In genomic region chr4:2811830-2812599, GRCh38 we compare ENCODE assay signal across 8 cellular contexts. TPM values are rescaled to one million over a fixed set of nuclear protein-coding genes. Genes with fewer than 3 reads are reported as not detected.
A peak's percentile ranks its signal among the peaks of the same experiment; 100 is the strongest.
DNase-seq lines count a peak whose midpoint lies in the region; ATAC-seq and TF ChIP-seq lines count a peak whose summit lies in the region.

No MANE protein-coding gene starts in this region.

- H3K9ac ChIP-seq in HCT116 (ENCODE audit: low read length): peak overlapping the region; percentile 72

- H3K27ac ChIP-seq in HCT116 (ENCODE audit: low read depth, low read length) (peak overlapping the region; percentile 62), stomach (peak overlapping the region; percentile 79 to 91 (median 80))

- intact Hi-C loops in HCT116 (cut with micrococcal nuclease): no loop called here
- intact Hi-C loops in dendritic cell treated with granulocyte-macrophage colony-stimulating factor and Interleukin-4, amounts not matched to agents 40 ng/mL and 50 ng/mL, for 4 days (cut with micrococcal nuclease): loop anchor here (1.0 kb wide), 1 partner anchor 11 kb away; no protein-coding TSS in a partner anchor
- intact Hi-C loops in stomach (cut with DNase I; ENCODE audit: low total_unique reads): no loop called here

- no peaks in the 10 kb centered on the region for H3K9me3 ChIP-seq in HCT116 (ENCODE audit: control insufficient read depth in 1 of 2, insufficient read depth in 1 of 2, low read depth in 1 of 2, low read length in 2 of 2)
- no peaks in the 10 kb centered on the region for H3K9me3 ChIP-seq in stomach

- peaks cover 21% of the 10 kb centered on the region for H3K79me2 ChIP-seq in HCT116 (ENCODE audit: insufficient read depth, low read length)

- TF ChIP-seq RAD21 in HCT116 (IDR thresholded peaks at IDR 0.05; ENCODE audit: low read depth): no peak

- RAD21 ChIA-PET in HCT116 (lab: Charles Lee; ENCODE audit: low non-redundant PET in 1 of 2, low total read pairs in 2 of 2, uncharacterized antibody in 2 of 2, unreplicated experiment in 2 of 2): no interaction called here

- POLR2A ChIA-PET in HCT116 (lab: Charles Lee): no interaction called here
- POLR2A ChIA-PET in WTC11 (lab: Charles Lee): no interaction called here

- H3K27me3 Mint-ChIP-seq in WTC11 (ENCODE audit: low read depth) (peaks cover 8% of the 10 kb centered on the region), memory B cell (no peaks in the 10 kb centered on the region)
- H3K27me3 Mint-ChIP-seq in dendritic cell treated with granulocyte-macrophage colony-stimulating factor and Interleukin-4, amounts not matched to agents 40 ng/mL and 50 ng/mL, for 4 days: no peaks in the 10 kb centered on the region

- H3K4me3 Mint-ChIP-seq in WTC11 (peak overlapping the region; percentile 3), memory B cell (peak overlapping the region; percentile 93)
- H3K4me3 Mint-ChIP-seq in dendritic cell treated with granulocyte-macrophage colony-stimulating factor and Interleukin-4, amounts not matched to agents 40 ng/mL and 50 ng/mL, for 4 days: peak overlapping the region; percentile 75

- TF ChIP-seq CTCF in GM12865 (IDR thresholded peaks at IDR 0.05; ENCODE audit: insufficient read depth, low read depth, low read length, missing control alignments) (no peak), HCT116 (IDR thresholded peaks at IDR 0.05 in 2 of 3, conservative IDR thresholded peaks at IDR 0.05 in 1 of 3; ENCODE audit: borderline replicate concordance in 1 of 3, insufficient read depth in 1 of 3, low read depth in 2 of 3, low read length in 2 of 3) (no peak), WTC11 (IDR thresholded peaks at IDR 0.05) (no peak), stomach (IDR thresholded peaks at IDR 0.05) (no peak)

- H3K27me3 ChIP-seq in HCT116 (ENCODE audit: insufficient read depth, low read length): no peaks in the 10 kb centered on the region
- no peaks in the 10 kb centered on the region for H3K27me3 ChIP-seq in stomach

- TF ChIP-seq POLR2A in HCT116 (IDR thresholded peaks at IDR 0.05; ENCODE audit: borderline replicate concordance, extremely low read depth, insufficient read depth, insufficient read length) (peak; percentile 54), stomach (IDR thresholded peaks at IDR 0.05) (no peak)

- peak overlapping the region; percentile 77 for H3K4me3 ChIP-seq in GM12865 (ENCODE audit: low read depth, low read length)
- peak overlapping the region; percentile 54 to 60 for H3K4me3 ChIP-seq in HCT116 (replicated peaks in 1 of 2; ENCODE audit: low read depth in 1 of 2, low read length in 2 of 2)
- peak overlapping the region; percentile 40 to 60 (median 44) for H3K4me3 ChIP-seq in stomach

- peaks cover 14% of the 10 kb centered on the region for H3K4me1 Mint-ChIP-seq in WTC11
- peaks cover 93% of the 10 kb centered on the region for H3K4me1 Mint-ChIP-seq in dendritic cell treated with granulocyte-macrophage colony-stimulating factor and Interleukin-4, amounts not matched to agents 40 ng/mL and 50 ng/mL, for 4 days (ENCODE audit: low read depth)
- peaks cover 61% of the 10 kb centered on the region for H3K4me1 Mint-ChIP-seq in memory B cell

- H3K27ac Mint-ChIP-seq in WTC11 (peak overlapping the region; percentile 91), memory B cell (peak overlapping the region; percentile 89)
- H3K27ac Mint-ChIP-seq in dendritic cell treated with granulocyte-macrophage colony-stimulating factor and Interleukin-4, amounts not matched to agents 40 ng/mL and 50 ng/mL, for 4 days: peak overlapping the region; percentile 82

- H3K4me1 ChIP-seq in HCT116 (ENCODE audit: control insufficient read depth in 1 of 2, insufficient read depth in 2 of 2, low read length in 2 of 2): peaks cover 13 to 32% of the 10 kb centered on the region in 2 experiments; a peak in 3 of 4 replicates
- peaks cover 37 to 95% (median 76%) of the 10 kb centered on the region in 4 donors for H3K4me1 ChIP-seq in stomach

- H3K9me3 Mint-ChIP-seq in WTC11 (no peaks in the 10 kb centered on the region), memory B cell (no peaks in the 10 kb centered on the region)
- H3K9me3 Mint-ChIP-seq in dendritic cell treated with granulocyte-macrophage colony-stimulating factor and Interleukin-4, amounts not matched to agents 40 ng/mL and 50 ng/mL, for 4 days: no peaks in the 10 kb centered on the region

- DNase-seq in GM12865 (ENCODE audit: low read depth): peak; percentile 90
- DNase-seq in HCT116 (ENCODE audit: low read depth, low spot score): peak; percentile 16
- DNase-seq in MV-4-11 (lab: John Stamatoyannopoulos, UW): peak; percentile 96
- peak; percentile 38 for DNase-seq in WTC11 (ENCODE audit: low spot score)
- DNase-seq in memory B cell (ENCODE audit: low spot score in 2 of 2): peak; percentile 51 to 59
- peak; percentile 82 for DNase-seq in stomach

- peak; percentile 82 for ATAC-seq in HCT116
- peak; percentile 76 for ATAC-seq in WTC11
- ATAC-seq in memory B cell (ENCODE audit: low read depth): peak; percentile 88
- ATAC-seq in GM21526 (IDR thresholded peaks at IDR 0.05; ENCODE audit: low FRiP score, unreplicated experiment): no peak

- TSS peak; percentile 49 for BruUV-seq in HCT116 (replicated peaks; lab: Mats Ljungman, UMichigan)

- CTCF ChIA-PET in HCT116 (lab: Charles Lee): interaction anchor here (0.6 kb wide), 1 partner anchor 9 kb away, joined by 3 read pairs; no protein-coding TSS in a partner anchor
- CTCF ChIA-PET in WTC11 (lab: Charles Lee): interaction anchor here (0.6 to 1.6 kb wide), 4 partner anchors 11 to 226 kb away, joined by 3 to 7 read pairs (median 4); partner anchors contain the start of gene TNIP2

- no peak overlapping the region for H2AFZ ChIP-seq in HCT116 (ENCODE audit: low read depth, low read length, poor library complexity, severe bottlenecking)

- no peaks in the 10 kb centered on the region for H3K9me2 ChIP-seq in HCT116 (ENCODE audit: insufficient read depth)

- 13 to 46% (median 28%) methylated on average over 10 to 21 of the region's 21 CpGs for WGBS in stomach, 5 donors

- H4K20me1 ChIP-seq in HCT116 (ENCODE audit: insufficient read depth): no peaks in the 10 kb centered on the region

- no peaks in the 10 kb centered on the region for H3K36me3 ChIP-seq in HCT116 (ENCODE audit: control insufficient read depth in 1 of 2, insufficient read depth in 2 of 2, low read length in 2 of 2)
- H3K36me3 ChIP-seq in stomach: peaks cover 0 to 19% (median 10%) of the 10 kb centered on the region in 4 donors

- H3K36me3 Mint-ChIP-seq in WTC11: no peaks in the 10 kb centered on the region
- peaks cover 95% of the 10 kb centered on the region for H3K36me3 Mint-ChIP-seq in dendritic cell treated with granulocyte-macrophage colony-stimulating factor and Interleukin-4, amounts not matched to agents 40 ng/mL and 50 ng/mL, for 4 days (ENCODE audit: low read depth)
- H3K36me3 Mint-ChIP-seq in memory B cell: no peaks in the 10 kb centered on the region

- TF ChIP-seq EP300 in stomach (IDR thresholded peaks at IDR 0.05): no peak

- H3K4me2 ChIP-seq in HCT116 (ENCODE audit: low read length): peak overlapping the region; percentile 71

TF ChIP-seq in HCT116, 20 proteins besides CTCF, POLR2A, EP300 and RAD21 (continues in another document):
- TF ChIP-seq CBX3 (IDR thresholded peaks at IDR 0.05; ENCODE audit: low read depth): no peak
- no peak for TF ChIP-seq EGR1 (IDR thresholded peaks at IDR 0.05; ENCODE audit: low read depth)
- no peak for TF ChIP-seq TCF7L2 (IDR thresholded peaks at IDR 0.05; ENCODE audit: borderline replicate concordance, extremely low read depth, insufficient read depth, insufficient read length)
- peak; percentile 47 for TF ChIP-seq POLR2AphosphoS5 (IDR thresholded peaks at IDR 0.05; ENCODE audit: low read depth, low read length)
- TF ChIP-seq JUND (IDR thresholded peaks at IDR 0.05): no peak
- peak; percentile 82 for TF ChIP-seq ZFX (IDR thresholded peaks at IDR 0.05)

TF ChIP-seq in WTC11, 78 proteins besides CTCF, POLR2A, EP300 and RAD21 (continues in another document):
- TF ChIP-seq, protein P1, sequence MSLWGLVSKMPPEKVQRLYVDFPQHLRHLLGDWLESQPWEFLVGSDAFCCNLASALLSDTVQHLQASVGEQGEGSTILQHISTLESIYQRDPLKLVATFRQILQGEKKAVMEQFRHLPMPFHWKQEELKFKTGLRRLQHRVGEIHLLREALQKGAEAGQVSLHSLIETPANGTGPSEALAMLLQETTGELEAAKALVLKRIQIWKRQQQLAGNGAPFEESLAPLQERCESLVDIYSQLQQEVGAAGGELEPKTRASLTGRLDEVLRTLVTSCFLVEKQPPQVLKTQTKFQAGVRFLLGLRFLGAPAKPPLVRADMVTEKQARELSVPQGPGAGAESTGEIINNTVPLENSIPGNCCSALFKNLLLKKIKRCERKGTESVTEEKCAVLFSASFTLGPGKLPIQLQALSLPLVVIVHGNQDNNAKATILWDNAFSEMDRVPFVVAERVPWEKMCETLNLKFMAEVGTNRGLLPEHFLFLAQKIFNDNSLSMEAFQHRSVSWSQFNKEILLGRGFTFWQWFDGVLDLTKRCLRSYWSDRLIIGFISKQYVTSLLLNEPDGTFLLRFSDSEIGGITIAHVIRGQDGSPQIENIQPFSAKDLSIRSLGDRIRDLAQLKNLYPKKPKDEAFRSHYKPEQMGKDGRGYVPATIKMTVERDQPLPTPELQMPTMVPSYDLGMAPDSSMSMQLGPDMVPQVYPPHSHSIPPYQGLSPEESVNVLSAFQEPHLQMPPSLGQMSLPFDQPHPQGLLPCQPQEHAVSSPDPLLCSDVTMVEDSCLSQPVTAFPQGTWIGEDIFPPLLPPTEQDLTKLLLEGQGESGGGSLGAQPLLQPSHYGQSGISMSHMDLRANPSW (CRISPR knock-in tag; conservative IDR thresholded peaks at IDR 0.05; ENCODE audit: low read depth): no peak
- TF ChIP-seq JAZF1 (CRISPR knock-in tag; IDR thresholded peaks at IDR 0.05) (no peak), ZMAT4 (CRISPR knock-in tag; IDR thresholded peaks at IDR 0.05) (no peak)

RNA-seq across cellular contexts. Expression of gene SH3BP2, which starts 19.1 kb away (rescaled TPM):
- total RNA-seq in HCT116 (2021; ENCODE audit: unreplicated experiment) (52.8 TPM), WTC11 (2021) (43.2 to 49.1 TPM (median 44.5 TPM) in 3 replicates), stomach (100 to 1,000 TPM in 2 of 5 donors, 10 to 100 TPM in 3; 31.8 to 151 (median 89.9) TPM)
- 21.4 and 22.2 TPM in 2 replicates for polyA plus RNA-seq in HCT116 (2012)
- polyA plus RNA-seq in stomach: 10 to 100 TPM in 2 of 3 donors, 1 to 10 TPM in 1; 9.0 to 26.7 (median 11.1) TPM

RNA-seq across cellular contexts. Expression of gene ADD1, which starts 31.6 kb away (rescaled TPM):
- 139 TPM for total RNA-seq in HCT116 (2021; ENCODE audit: unreplicated experiment)
- 99.5 and 110 TPM in 2 replicates for polyA plus RNA-seq in HCT116 (2012)
- total RNA-seq in WTC11 (2021): 164 to 178 TPM (median 167 TPM) in 3 replicates
- total RNA-seq in stomach: 1,000 to 10,000 TPM in 1 of 5 donors, 100 to 1,000 TPM in 4; 162 to 1,174 (median 290) TPM
- polyA plus RNA-seq in stomach: 100 to 1,000 TPM; 103 to 197 (median 127) TPM

RNA-seq across cellular contexts. Expression of gene TNIP2, which starts 55.9 kb away (rescaled TPM):
- 41.0 TPM for total RNA-seq in HCT116 (2021; ENCODE audit: unreplicated experiment)
- polyA plus RNA-seq in HCT116 (2012): 44.4 and 46.7 TPM in 2 replicates
- total RNA-seq in WTC11 (2021): 39.3 to 44.4 TPM (median 41.5 TPM) in 3 replicates
- total RNA-seq in stomach: 100 to 1,000 TPM in 2 of 5 donors, 10 to 100 TPM in 3; 18.7 to 194 (median 59.6) TPM
- 10 to 100 TPM; 36.1 to 42.5 (median 37.6) TPM for polyA plus RNA-seq in stomach

Comparison
In these comparisons a context has a peak if more than half of its experiments do, and no peak if none do; other contexts are left out.
1. DNase-seq: peak in every context shown above with its lines; median percentile 96 in MV-4-11; 90 in GM12865; 82 in stomach; 55 in memory B cell; 38 in WTC11; 16 in HCT116.
2. H3K4me3 Mint-ChIP-seq: peak in every context shown above with its lines; median percentile 93 in memory B cell; 75 in dendritic cell treated with granulocyte-macrophage colony-stimulating factor and Interleukin-4, amounts not matched to agents 40 ng/mL and 50 ng/mL, for 4 days; 3 in WTC11.